8 cellular contexts compared by ENCODE assay signal in genomic region chr7:66845382-66846095, GRCh38.
A peak's percentile ranks its signal among the peaks of the same experiment; 100 is the strongest.
DNase-seq lines count a peak whose midpoint lies in the region; ATAC-seq and TF ChIP-seq lines count a peak whose summit lies in the region.

No MANE protein-coding gene starts in this region.

- no peaks in the 10 kb centered on the region for H3K9me3 ChIP-seq in smooth muscle cell (replicated peaks; ENCODE audit: low read depth)

- DNase-seq in HFFc6 (no peak), smooth muscle cell (lab: John Stamatoyannopoulos, UW; ENCODE audit: unreplicated experiment) (no peak), NCI-H1436 (lab: John Stamatoyannopoulos, UW) (no peak), NCI-H1105 treated with DMSO at 0.1 percent for 48 hours (lab: John Stamatoyannopoulos, UW) (no peak)
- DNase-seq in activated CD8-positive, alpha-beta T cell treated with anti-CD3 and anti-CD28 coated beads, Interleukin-2, amount 10 ng/mL, durations not matched to agents 7 days and 5 days, result peak; percentile 22

- peak overlapping the region; percentile 94 for H3K4me3 ChIP-seq in iPS-11a (ENCODE audit: low read depth, low read length)
- H3K4me3 ChIP-seq in smooth muscle cell, result peak overlapping the region; percentile 64

- H3K4me2 ChIP-seq in smooth muscle cell, result peak overlapping the region; percentile 92

- H3K27ac Mint-ChIP-seq in HFFc6, result peak overlapping the region; percentile 100
- H3K27ac Mint-ChIP-seq in activated CD8-positive, alpha-beta T cell treated with anti-CD3 and anti-CD28 coated beads, Interleukin-2, amount 10 ng/mL, durations not matched to agents 7 days and 5 days, result peak overlapping the region; percentile 100

- peaks cover 20% of the 10 kb centered on the region for H3K4me1 Mint-ChIP-seq in HFFc6 (ENCODE audit: low read depth)
- H3K4me1 Mint-ChIP-seq in activated CD8-positive, alpha-beta T cell treated with anti-CD3 and anti-CD28 coated beads, Interleukin-2, amount 10 ng/mL, durations not matched to agents 7 days and 5 days (ENCODE audit: low read depth), result peaks cover 21% of the 10 kb centered on the region

- peak overlapping the region; percentile 71 for H2AFZ ChIP-seq in smooth muscle cell (ENCODE audit: low read depth)

- WGBS in smooth muscle cell (ENCODE audit: low lambda C conversion rate), result 90% methylated on average over 19 of the region's 19 CpGs

- H3K36me3 ChIP-seq in smooth muscle cell (ENCODE audit: low read depth), result no peaks in the 10 kb centered on the region

- no peaks in the 10 kb centered on the region for H4K20me1 ChIP-seq in smooth muscle cell (ENCODE audit: low read depth)

- H3K79me2 ChIP-seq in smooth muscle cell (ENCODE audit: low read depth), result no peaks in the 10 kb centered on the region

- H3K27me3 Mint-ChIP-seq in HFFc6 (ENCODE audit: insufficient read depth), result peaks cover 4% of the 10 kb centered on the region
- H3K27me3 Mint-ChIP-seq in activated CD8-positive, alpha-beta T cell treated with anti-CD3 and anti-CD28 coated beads, Interleukin-2, amount 10 ng/mL, durations not matched to agents 7 days and 5 days (ENCODE audit: low read depth), result no peaks in the 10 kb centered on the region

- peak overlapping the region; percentile 96 for H3K4me3 Mint-ChIP-seq in HFFc6
- peak overlapping the region; percentile 94 for H3K4me3 Mint-ChIP-seq in activated CD8-positive, alpha-beta T cell treated with anti-CD3 and anti-CD28 coated beads, Interleukin-2, amount 10 ng/mL, durations not matched to agents 7 days and 5 days

- peak overlapping the region; percentile 99 for H3K9ac ChIP-seq in smooth muscle cell (ENCODE audit: low read depth)

- no peak for TF ChIP-seq CTCF in HFFc6 (IDR thresholded peaks at IDR 0.05)
- no peak for TF ChIP-seq CTCF in smooth muscle cell (IDR thresholded peaks at IDR 0.05; ENCODE audit: borderline replicate concordance, insufficient read depth, poor library complexity, severe bottlenecking)

- POLR2A ChIA-PET in activated CD8-positive, alpha-beta T cell treated with anti-CD3 and anti-CD28 coated beads, Interleukin-2, amount 10 ng/mL, durations not matched to agents 7 days and 5 days (lab: Charles Lee), result interaction anchor here (0.6 to 2.1 kb wide), 14 partner anchors 14 to 351 kb away, joined by 3 to 30 read pairs (median 6); partner anchors contain the start of genes SBDS and TMEM248

- CTCF ChIA-PET in activated CD8-positive, alpha-beta T cell treated with anti-CD3 and anti-CD28 coated beads, Interleukin-2, amount 10 ng/mL, durations not matched to agents 7 days and 5 days (lab: Charles Lee), result interaction anchor here (1.4 to 2.0 kb wide), 6 partner anchors 14 to 352 kb away, joined by 3 to 14 read pairs (median 4); no protein-coding TSS in a partner anchor

- no peaks in the 10 kb centered on the region for H3K27me3 ChIP-seq in smooth muscle cell (ENCODE audit: low read depth)

- H3K27ac ChIP-seq in smooth muscle cell (ENCODE audit: low read depth), result peak overlapping the region; percentile 99

- no peaks in the 10 kb centered on the region for H3F3A ChIP-seq in smooth muscle cell (ENCODE audit: low read depth)

- ATAC-seq in activated CD8-positive, alpha-beta T cell treated with anti-CD3 and anti-CD28 coated beads, Interleukin-2, amount 10 ng/mL, durations not matched to agents 7 days and 5 days, result no peak
- ATAC-seq in HG03039 (IDR thresholded peaks at IDR 0.05; ENCODE audit: unreplicated experiment), result no peak
- ATAC-seq in HG03097 (IDR thresholded peaks at IDR 0.05; ENCODE audit: low FRiP score, unreplicated experiment), result no peak

- no peaks in the 10 kb centered on the region for H3K9me3 Mint-ChIP-seq in HFFc6
- no peaks in the 10 kb centered on the region for H3K9me3 Mint-ChIP-seq in activated CD8-positive, alpha-beta T cell treated with anti-CD3 and anti-CD28 coated beads, Interleukin-2, amount 10 ng/mL, durations not matched to agents 7 days and 5 days (ENCODE audit: insufficient read depth)

- H3K36me3 Mint-ChIP-seq in HFFc6 (ENCODE audit: low read depth), result 0 out of 2 replicates have a peak, but pooled peaks cover 4% of the 10 kb centered on the region
- H3K36me3 Mint-ChIP-seq in activated CD8-positive, alpha-beta T cell treated with anti-CD3 and anti-CD28 coated beads, Interleukin-2, amount 10 ng/mL, durations not matched to agents 7 days and 5 days (ENCODE audit: low read depth), result peaks cover 6% of the 10 kb centered on the region

- H3K4me1 ChIP-seq in smooth muscle cell (ENCODE audit: low read depth), result peaks cover 14% of the 10 kb centered on the region
